In the genomic region with DNA sequence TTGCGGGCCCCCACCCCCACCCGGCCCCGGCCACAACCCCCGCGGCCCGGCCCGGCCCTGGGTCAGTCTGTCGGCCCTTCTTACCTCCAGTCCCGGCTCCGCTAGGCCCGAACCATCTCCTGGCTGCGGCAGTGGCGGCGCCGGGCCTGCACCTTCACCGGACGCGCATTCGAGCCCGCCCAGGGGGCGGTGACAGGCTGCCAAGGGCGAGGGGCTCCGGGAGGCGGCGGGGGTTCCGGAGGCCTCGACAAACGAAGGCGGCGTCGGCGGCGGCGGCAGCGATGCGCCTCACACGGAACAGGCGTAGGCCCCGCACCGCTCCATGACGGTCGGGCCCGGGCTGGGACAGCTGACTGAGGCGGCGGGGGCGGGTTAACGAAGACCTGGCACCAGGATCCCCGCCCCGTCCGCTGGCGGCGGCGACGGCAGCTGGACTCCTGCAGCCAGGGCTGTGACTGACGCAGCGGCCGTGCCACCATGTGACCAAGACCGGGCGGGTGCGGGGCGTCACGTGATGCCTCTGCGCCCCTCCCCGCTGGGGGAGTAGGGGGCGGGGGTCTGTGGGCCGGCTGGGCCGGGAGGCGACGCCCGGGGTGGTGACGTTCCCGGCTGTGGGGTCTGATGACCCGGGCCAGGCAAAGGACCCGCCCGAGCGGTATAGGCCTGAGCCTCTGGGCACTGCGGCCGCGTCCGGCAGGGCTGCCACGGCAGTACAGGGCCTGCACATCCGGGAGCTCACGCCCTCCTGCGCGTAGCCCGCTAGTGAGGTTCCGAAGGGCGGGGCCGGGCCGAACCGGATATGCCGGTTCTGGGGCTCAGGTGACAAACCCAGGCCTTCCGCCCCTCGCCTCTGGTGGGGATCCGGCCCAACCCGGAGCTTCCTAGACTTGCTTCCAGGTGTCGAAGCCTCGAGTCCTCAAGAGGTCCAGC, we compare ENCODE assay signal across 8 cellular contexts. TPM values are rescaled to one million over a fixed set of nuclear protein-coding genes. Genes with fewer than 3 reads are reported as not detected.
DNase-seq lines count a peak whose midpoint lies in the region; ATAC-seq lines count a peak whose summit lies in the region.

A gene with protein sequence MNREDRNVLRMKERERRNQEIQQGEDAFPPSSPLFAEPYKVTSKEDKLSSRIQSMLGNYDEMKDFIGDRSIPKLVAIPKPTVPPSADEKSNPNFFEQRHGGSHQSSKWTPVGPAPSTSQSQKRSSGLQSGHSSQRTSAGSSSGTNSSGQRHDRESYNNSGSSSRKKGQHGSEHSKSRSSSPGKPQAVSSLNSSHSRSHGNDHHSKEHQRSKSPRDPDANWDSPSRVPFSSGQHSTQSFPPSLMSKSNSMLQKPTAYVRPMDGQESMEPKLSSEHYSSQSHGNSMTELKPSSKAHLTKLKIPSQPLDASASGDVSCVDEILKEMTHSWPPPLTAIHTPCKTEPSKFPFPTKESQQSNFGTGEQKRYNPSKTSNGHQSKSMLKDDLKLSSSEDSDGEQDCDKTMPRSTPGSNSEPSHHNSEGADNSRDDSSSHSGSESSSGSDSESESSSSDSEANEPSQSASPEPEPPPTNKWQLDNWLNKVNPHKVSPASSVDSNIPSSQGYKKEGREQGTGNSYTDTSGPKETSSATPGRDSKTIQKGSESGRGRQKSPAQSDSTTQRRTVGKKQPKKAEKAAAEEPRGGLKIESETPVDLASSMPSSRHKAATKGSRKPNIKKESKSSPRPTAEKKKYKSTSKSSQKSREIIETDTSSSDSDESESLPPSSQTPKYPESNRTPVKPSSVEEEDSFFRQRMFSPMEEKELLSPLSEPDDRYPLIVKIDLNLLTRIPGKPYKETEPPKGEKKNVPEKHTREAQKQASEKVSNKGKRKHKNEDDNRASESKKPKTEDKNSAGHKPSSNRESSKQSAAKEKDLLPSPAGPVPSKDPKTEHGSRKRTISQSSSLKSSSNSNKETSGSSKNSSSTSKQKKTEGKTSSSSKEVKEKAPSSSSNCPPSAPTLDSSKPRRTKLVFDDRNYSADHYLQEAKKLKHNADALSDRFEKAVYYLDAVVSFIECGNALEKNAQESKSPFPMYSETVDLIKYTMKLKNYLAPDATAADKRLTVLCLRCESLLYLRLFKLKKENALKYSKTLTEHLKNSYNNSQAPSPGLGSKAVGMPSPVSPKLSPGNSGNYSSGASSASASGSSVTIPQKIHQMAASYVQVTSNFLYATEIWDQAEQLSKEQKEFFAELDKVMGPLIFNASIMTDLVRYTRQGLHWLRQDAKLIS (minus strand): TSS at position 460 of the 930 bp plus-strand sequence. CDS start 26,445 bp downstream, outside the sequence.

- peak within 1 kb of the TSS; percentile 89 to 97 (median 94) for H3K4me3 Mint-ChIP-seq in CD4-positive, CD25-positive, alpha-beta regulatory T cell

- peak within 1 kb of the TSS; percentile 98 to 99 (median 99) for H3K27ac Mint-ChIP-seq in CD4-positive, CD25-positive, alpha-beta regulatory T cell

- H3K36me3 Mint-ChIP-seq in CD4-positive, CD25-positive, alpha-beta regulatory T cell: peaks cover 3% of the 10 kb centered on the region

- peaks cover 32% of the 10 kb centered on the region for H3K4me1 ChIP-seq in CD4-positive, CD25-positive, alpha-beta regulatory T cell (ENCODE audit: control insufficient read depth, insufficient read depth, low read length, poor library complexity, severe bottlenecking)

- H3K4me3 ChIP-seq in CD4-positive, CD25-positive, alpha-beta regulatory T cell (ENCODE audit: low read depth, low read length): peak within 1 kb of the TSS; percentile 89

- peaks cover 3% of the 10 kb centered on the region for H3K36me3 ChIP-seq in CD4-positive, CD25-positive, alpha-beta regulatory T cell (ENCODE audit: control insufficient read depth, insufficient read depth, low read length)

- no peaks in the 10 kb centered on the region for H3K9me3 ChIP-seq in CD4-positive, CD25-positive, alpha-beta regulatory T cell (ENCODE audit: control insufficient read depth in 2 of 2, low read length in 2 of 2)

- DNase-seq in CD4-positive, CD25-positive, alpha-beta regulatory T cell: peak; percentile 82 to 93 (median 84)
- DNase-seq in NCI-H82 treated with DMSO at 0.1 percent for 48 hours (lab: John Stamatoyannopoulos, UW; ENCODE audit: unreplicated experiment): peak; percentile 74
- DNase-seq in activated CD8-positive, alpha-beta memory T cell treated with anti-CD3 and anti-CD28 coated beads for 24 hours: peak; percentile 95
- peak; percentile 75 for DNase-seq in effector CD8-positive, alpha-beta T cell (lab: John Stamatoyannopoulos, UW)
- DNase-seq in medulla oblongata (ENCODE audit: extremely low spot score): peak; percentile 97
- DNase-seq in stimulated activated CD8-positive, alpha-beta memory T cell treated with anti-CD3 and anti-CD28 coated beads, Interleukin-12 subunit alpha, Interleukin-12 subunit beta, amount 100 ng/mL, for 1 hour (ENCODE audit: low read depth): peak; percentile 75

- H3K27me3 ChIP-seq in CD4-positive, CD25-positive, alpha-beta regulatory T cell (ENCODE audit: control insufficient read depth, insufficient read depth, low read length): no peaks in the 10 kb centered on the region

- H3K9me3 Mint-ChIP-seq in CD4-positive, CD25-positive, alpha-beta regulatory T cell: peaks cover 0 to 1% (median 0%) of the 10 kb centered on the region in 7 donors

- peak within 1 kb of the TSS; percentile 94 for H3K27ac ChIP-seq in CD4-positive, CD25-positive, alpha-beta regulatory T cell (ENCODE audit: insufficient read depth, low read length, poor library complexity, severe bottlenecking)

- peak; percentile 81 for ATAC-seq in CD4-positive, CD25-positive, alpha-beta regulatory T cell (ENCODE audit: low read depth in 2 of 2)
- ATAC-seq in GM19395 (IDR thresholded peaks at IDR 0.05; ENCODE audit: unreplicated experiment) (peak; percentile 94), HG03565 (IDR thresholded peaks at IDR 0.05; ENCODE audit: unreplicated experiment) (peak; percentile 95)

- H3K4me1 Mint-ChIP-seq in CD4-positive, CD25-positive, alpha-beta regulatory T cell: peaks cover 14 to 43% (median 34%) of the 10 kb centered on the region in 4 donors

- H3K27me3 Mint-ChIP-seq in CD4-positive, CD25-positive, alpha-beta regulatory T cell: no peaks in the 10 kb centered on the region

RNA-seq across cellular contexts. Expression of the gene that starts here (rescaled TPM):
- total RNA-seq in CD4-positive, CD25-positive, alpha-beta regulatory T cell: 74.8 TPM
- polyA plus RNA-seq in CD4-positive, CD25-positive, alpha-beta regulatory T cell: 10 to 100 TPM; 13.5 to 20.8 (median 16.8) TPM

Comparison
In these comparisons a context has a peak if more than half of its experiments do, and no peak if none do; other contexts are left out.
1. Peak in every context shown above with its lines: DNase-seq, ATAC-seq, H3K4me3 ChIP-seq and H3K27ac ChIP-seq.